In the genomic region with DNA sequence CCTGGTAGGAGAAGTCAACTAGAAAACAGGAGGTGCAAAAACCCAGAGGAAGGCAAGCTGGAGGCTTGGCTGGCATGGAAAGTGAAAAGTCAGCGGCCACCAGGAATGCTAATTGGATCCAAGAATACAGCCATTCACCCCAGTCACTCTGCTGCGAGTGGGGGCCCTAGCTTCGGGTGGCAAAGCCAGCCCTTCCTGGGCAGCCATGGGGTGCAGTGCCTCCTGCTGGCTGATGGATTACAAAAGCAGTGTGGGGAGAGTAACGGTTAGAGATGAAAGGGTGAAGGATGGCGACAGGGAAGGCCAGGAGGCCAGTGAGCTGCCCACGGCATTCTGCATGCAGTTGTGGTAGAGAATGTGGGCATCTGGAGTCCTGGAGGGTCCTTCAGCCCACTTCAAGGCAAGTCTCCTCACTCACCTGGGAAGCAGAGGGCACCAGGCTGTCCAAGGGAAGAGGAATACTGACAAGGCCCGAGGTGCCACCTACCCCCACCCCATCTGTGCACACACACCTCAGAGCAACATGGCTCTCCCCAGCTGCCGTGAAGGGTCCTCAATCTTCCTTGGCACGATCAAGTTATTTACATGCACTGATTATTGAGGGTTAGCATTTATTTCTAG, we compare ENCODE assay signal across 8 cellular contexts. TPM values are rescaled to one million over a fixed set of nuclear protein-coding genes. Genes with fewer than 3 reads are reported as not detected.
DNase-seq lines count a peak whose midpoint lies in the region; ATAC-seq and TF ChIP-seq lines count a peak whose summit lies in the region.

No MANE protein-coding gene starts in this region.

- no peaks in the 10 kb centered on the region for H3K9me2 ChIP-seq in OCI-LY1 (ENCODE audit: low read depth, low read length)

- ATAC-seq in HG02678 (IDR thresholded peaks at IDR 0.05; ENCODE audit: unreplicated experiment) (no peak), HG03135 (IDR thresholded peaks at IDR 0.05; ENCODE audit: unreplicated experiment) (no peak)

- no peak overlapping the region for H3K4me2 ChIP-seq in OCI-LY1 (ENCODE audit: low read length)
- peak overlapping the region; percentile 10 for H3K4me2 ChIP-seq in fibroblast of lung (ENCODE audit: extremely low read depth, insufficient read depth, low read length)

- no peak overlapping the region for H2AFZ ChIP-seq in OCI-LY1 (ENCODE audit: low read length)
- no peak overlapping the region for H2AFZ ChIP-seq in fibroblast of lung (ENCODE audit: low read length)

- H4K20me1 ChIP-seq in OCI-LY1 (ENCODE audit: insufficient read depth, low read length) (no peaks in the 10 kb centered on the region), fibroblast of lung (ENCODE audit: control insufficient read depth, extremely low read depth, insufficient read depth, low read length) (no peaks in the 10 kb centered on the region)

- H3K9me3 ChIP-seq in OCI-LY1 (ENCODE audit: low read length) (no peaks in the 10 kb centered on the region), fibroblast of lung (ENCODE audit: control insufficient read depth, insufficient read depth, low read depth, low read length) (no peaks in the 10 kb centered on the region)

- TF ChIP-seq CTCF in OCI-LY1 (IDR thresholded peaks at IDR 0.05; ENCODE audit: low read length) (peak; percentile 48), fibroblast of lung (conservative IDR thresholded peaks at IDR 0.05 in 1 of 2, IDR thresholded peaks at IDR 0.05 in 1 of 2; ENCODE audit: low read depth in 1 of 2, low read length in 2 of 2) (peak; percentile 49 to 56), retinal pigment epithelial cell (conservative IDR thresholded peaks at IDR 0.05; ENCODE audit: low read depth, low read length) (peak; percentile 66)

- H3K27ac ChIP-seq in OCI-LY1 (ENCODE audit: low read depth, low read length, poor library complexity, severe bottlenecking), result no peak overlapping the region
- H3K27ac ChIP-seq in fibroblast of lung (ENCODE audit: insufficient read depth, low read length), result peak overlapping the region; percentile 99

- no peaks in the 10 kb centered on the region for H3F3A ChIP-seq in OCI-LY1 (ENCODE audit: insufficient read depth, low read length)

- H3K9ac ChIP-seq in OCI-LY1 (ENCODE audit: low read length) (no peak overlapping the region), fibroblast of lung (ENCODE audit: insufficient read depth, low read length) (peak overlapping the region; percentile 60)

- DNase-seq in ELF-1 (ENCODE audit: low read depth, low spot score) (peak; percentile 40), fibroblast of lung (ENCODE audit: low read depth in 2 of 2) (peak; percentile 36 to 55), retinal pigment epithelial cell (ENCODE audit: low read depth) (no peak), ureter (ENCODE audit: low spot score) (no peak), NCI-H1105 treated with DMSO at 0.1 percent for 48 hours (lab: John Stamatoyannopoulos, UW) (no peak)

- H3K36me3 ChIP-seq in OCI-LY1 (ENCODE audit: insufficient read depth, low read length) (peaks cover 96% of the 10 kb centered on the region), fibroblast of lung (ENCODE audit: control insufficient read depth, insufficient read depth, low read length) (peaks cover 33% of the 10 kb centered on the region)

- H3K79me2 ChIP-seq in OCI-LY1 (ENCODE audit: insufficient read depth, low read length), result no peaks in the 10 kb centered on the region
- peaks cover 14% of the 10 kb centered on the region for H3K79me2 ChIP-seq in fibroblast of lung (ENCODE audit: control insufficient read depth, insufficient read depth, low read length)

- H3K4me3 ChIP-seq in OCI-LY1 (ENCODE audit: low read depth, low read length, poor library complexity, severe bottlenecking) (no peak overlapping the region), fibroblast of lung (replicated peaks in 1 of 4; ENCODE audit: control extremely low read depth in 1 of 4, insufficient read depth in 1 of 4, low read depth in 3 of 4, low read length in 4 of 4) (no peak overlapping the region), retinal pigment epithelial cell (ENCODE audit: low read length) (no peak overlapping the region)

- no peaks in the 10 kb centered on the region for H3K4me1 ChIP-seq in OCI-LY1 (ENCODE audit: insufficient read depth, low read length, severe bottlenecking)
- H3K4me1 ChIP-seq in fibroblast of lung (ENCODE audit: control insufficient read depth, extremely low read depth, insufficient read depth, low read length), result peaks cover 50% of the 10 kb centered on the region

- H3K27me3 ChIP-seq in OCI-LY1 (ENCODE audit: insufficient read depth, low read length), result no peaks in the 10 kb centered on the region
- H3K27me3 ChIP-seq in fibroblast of lung (ENCODE audit: control insufficient read depth, insufficient read depth, low read length), result no peaks in the 10 kb centered on the region

RNA-seq across cellular contexts. Expression of a gene that starts 20.3 kb away (rescaled TPM):
- under 0.01 TPM in 2 replicates for total RNA-seq in fibroblast of lung
- 0.05 and 0.07 TPM in 2 replicates for polyA plus RNA-seq in fibroblast of lung
- polyA plus RNA-seq in fibroblast of lung (2012), result not detected in 2 replicates
- not detected in 2 replicates for polyA minus RNA-seq in fibroblast of lung (ENCODE audit: low replicate concordance)
- 2.5 TPM for total RNA-seq in ureter

RNA-seq across cellular contexts. Expression of a gene that starts 51.7 kb away (rescaled TPM):
- total RNA-seq in fibroblast of lung (18.2 and 26.4 TPM in 2 replicates), ureter (125 TPM)
- 3.9 and 42.6 TPM in 2 replicates for polyA plus RNA-seq in fibroblast of lung
- polyA plus RNA-seq in fibroblast of lung (2012), result 7.1 and 75.2 TPM in 2 replicates
- polyA minus RNA-seq in fibroblast of lung (ENCODE audit: low replicate concordance), result 20.5 and 355 TPM in 2 replicates

Comparison
In these comparisons a context has a peak if more than half of its experiments do, and no peak if none do; other contexts are left out.
1. DNase-seq: peak in ELF-1 (single experiment) and fibroblast of lung (2 of 2); none in retinal pigment epithelial cell (single experiment), ureter (single experiment) and NCI-H1105 treated with DMSO at 0.1 percent for 48 hours (single experiment).
2. Peak in every context shown above with its lines, with median percentiles within 50 percentile points of each other: CTCF ChIP-seq.